ENCODE assay signal across 16 cellular contexts in genomic region chr10:11401314-11402222, GRCh38.
DNase-seq lines count a peak whose midpoint lies in the region; ATAC-seq and TF ChIP-seq lines count a peak whose summit lies in the region.
"Had no signal": no experiment of that assay in that cellular context is flagged by ENCODE, and none has a peak within 500 bp of the region (broad histone marks: within the 10 kb centered on the region; RNA-seq: fewer than 3 reads in every experiment).

No MANE protein-coding gene starts in this region.

- peak overlapping the region; percentile 19 for H3K27ac Mint-ChIP-seq in activated CD4-positive, alpha-beta memory T cell treated with anti-CD3 and anti-CD28 coated beads for 36 hours
- peak overlapping the region; percentile 84 for H3K27ac Mint-ChIP-seq in endodermal cell
- H3K27ac Mint-ChIP-seq in stimulated activated naive CD8-positive, alpha-beta T cell treated with anti-CD3 and anti-CD28 coated beads, Interleukin-15, Interleukin-2, amounts not matched to agents 100 ng/mL and 50 ng/mL, for 24 hours: peak overlapping the region; percentile 49
- H3K27ac Mint-ChIP-seq: memory B cell had no signal

- DNase-seq in activated effector memory CD4-positive, alpha-beta T cell treated with Interleukin-2 at 50 U/mL for 16 hours: peak; percentile 9
- DNase-seq in activated effector memory CD4-positive, alpha-beta T cell treated with anti-CD3 and anti-CD28 coated beads, Interleukin-2, amount 50 U/mL, for 16 hours: no peak
- DNase-seq in activated CD4-positive, alpha-beta memory T cell treated with anti-CD3 and anti-CD28 coated beads for 36 hours: peak; percentile 36
- peak; percentile 55 for DNase-seq in endodermal cell
- DNase-seq in NCI-H1930 (lab: John Stamatoyannopoulos, UW): no peak
- DNase-seq in mesenteric fat pad (ENCODE audit: low spot score): no peak
- DNase-seq: DMS53, MG63, NCI-H2029 treated with DMSO at 0.1 percent for 48 hours, Right ventricle myocardium superior, T-helper 9 cell, testis had no signal

- peaks cover 4% of the 10 kb centered on the region for H3K36me3 Mint-ChIP-seq in activated CD4-positive, alpha-beta memory T cell treated with anti-CD3 and anti-CD28 coated beads for 36 hours
- H3K36me3 Mint-ChIP-seq in endodermal cell (ENCODE audit: low read depth): no peaks in the 10 kb centered on the region
- no peaks in the 10 kb centered on the region for H3K36me3 Mint-ChIP-seq in stimulated activated naive CD8-positive, alpha-beta T cell treated with anti-CD3 and anti-CD28 coated beads, Interleukin-15, Interleukin-2, amounts not matched to agents 100 ng/mL and 50 ng/mL, for 24 hours (ENCODE audit: low read depth)

- H3K9ac ChIP-seq in endodermal cell (ENCODE audit: extremely low read depth, low read length, poor library complexity, severe bottlenecking): no peak overlapping the region
- H3K9ac ChIP-seq: parathyroid adenoma had no signal

- peak overlapping the region; percentile 38 for H3K27ac ChIP-seq in endodermal cell (ENCODE audit: low read depth, low read length)
- H3K27ac ChIP-seq: parathyroid adenoma, testis had no signal

- POLR2A ChIA-PET in activated CD4-positive, alpha-beta memory T cell treated with anti-CD3 and anti-CD28 coated beads for 36 hours (lab: Charles Lee): no interaction called here

- peaks cover 4% of the 10 kb centered on the region for H3K9me3 ChIP-seq in endodermal cell (ENCODE audit: control insufficient read depth, low read length)
- H3K9me3 ChIP-seq: testis had no signal

- H3K4me3 Mint-ChIP-seq in activated CD4-positive, alpha-beta memory T cell treated with anti-CD3 and anti-CD28 coated beads for 36 hours: no peak overlapping the region
- no peak overlapping the region for H3K4me3 Mint-ChIP-seq in endodermal cell
- H3K4me3 Mint-ChIP-seq in stimulated activated naive CD8-positive, alpha-beta T cell treated with anti-CD3 and anti-CD28 coated beads, Interleukin-15, Interleukin-2, amounts not matched to agents 100 ng/mL and 50 ng/mL, for 24 hours: no peak overlapping the region
- H3K4me3 Mint-ChIP-seq: memory B cell had no signal

- peaks cover 7% of the 10 kb centered on the region for H3K4me1 ChIP-seq in endodermal cell (ENCODE audit: control insufficient read depth, insufficient read depth, low read length)
- H3K4me1 ChIP-seq: parathyroid adenoma, testis had no signal

- WGBS in endodermal cell (ENCODE audit: insufficient coverage in 1 of 2, insufficient read length in 1 of 2), 2 experiments: 62 to 81% methylated on average over 6 to 16 of the region's 16 CpGs

- no peak for ATAC-seq in GM18861 (IDR thresholded peaks at IDR 0.05; ENCODE audit: unreplicated experiment)

- H3K4me1 Mint-ChIP-seq in activated CD4-positive, alpha-beta memory T cell treated with anti-CD3 and anti-CD28 coated beads for 36 hours (ENCODE audit: low read depth): peaks cover 39% of the 10 kb centered on the region
- peaks cover 6% of the 10 kb centered on the region for H3K4me1 Mint-ChIP-seq in endodermal cell
- H3K4me1 Mint-ChIP-seq in stimulated activated naive CD8-positive, alpha-beta T cell treated with anti-CD3 and anti-CD28 coated beads, Interleukin-15, Interleukin-2, amounts not matched to agents 100 ng/mL and 50 ng/mL, for 24 hours (ENCODE audit: low read depth): peaks cover 40% of the 10 kb centered on the region

- H3K9me3 Mint-ChIP-seq in activated CD4-positive, alpha-beta memory T cell treated with anti-CD3 and anti-CD28 coated beads for 36 hours: peaks cover 8% of the 10 kb centered on the region
- peaks cover 9% of the 10 kb centered on the region for H3K9me3 Mint-ChIP-seq in endodermal cell
- peaks cover 4% of the 10 kb centered on the region for H3K9me3 Mint-ChIP-seq in stimulated activated naive CD8-positive, alpha-beta T cell treated with anti-CD3 and anti-CD28 coated beads, Interleukin-15, Interleukin-2, amounts not matched to agents 100 ng/mL and 50 ng/mL, for 24 hours
- H3K9me3 Mint-ChIP-seq: memory B cell had no signal

- H3K27me3 Mint-ChIP-seq in activated CD4-positive, alpha-beta memory T cell treated with anti-CD3 and anti-CD28 coated beads for 36 hours: no peaks in the 10 kb centered on the region
- peaks cover 7% of the 10 kb centered on the region for H3K27me3 Mint-ChIP-seq in endodermal cell (ENCODE audit: insufficient read depth)
- no peaks in the 10 kb centered on the region for H3K27me3 Mint-ChIP-seq in stimulated activated naive CD8-positive, alpha-beta T cell treated with anti-CD3 and anti-CD28 coated beads, Interleukin-15, Interleukin-2, amounts not matched to agents 100 ng/mL and 50 ng/mL, for 24 hours
- H3K27me3 Mint-ChIP-seq: memory B cell had no signal

- no peaks in the 10 kb centered on the region for H3K36me3 ChIP-seq in endodermal cell (ENCODE audit: control insufficient read depth, insufficient read depth, low read length)
- H3K36me3 ChIP-seq: MG63 had no signal

- no peaks in the 10 kb centered on the region for H3K27me3 ChIP-seq in endodermal cell (ENCODE audit: control insufficient read depth, insufficient read depth, low read length, poor library complexity, severe bottlenecking)
- H3K27me3 ChIP-seq: MG63, testis had no signal

- H3K4me3 ChIP-seq in endodermal cell (ENCODE audit: low read length): no peak overlapping the region
- H3K4me3 ChIP-seq: MG63, testis had no signal

- no peak for TF ChIP-seq CTCF in endodermal cell (conservative IDR thresholded peaks at IDR 0.05)

- intact Hi-C loops in activated CD4-positive, alpha-beta memory T cell treated with anti-CD3 and anti-CD28 coated beads for 36 hours (cut with micrococcal nuclease): loop anchor here (2.0 kb wide), 3 partner anchors 39 to 251 kb away; no protein-coding TSS in a partner anchor

- CTCF ChIA-PET in activated CD4-positive, alpha-beta memory T cell treated with anti-CD3 and anti-CD28 coated beads for 36 hours (lab: Charles Lee): interaction anchor here (1.0 kb wide), 1 partner anchor 84 kb away, joined by 3 read pairs; no protein-coding TSS in a partner anchor

Comparison
In these comparisons a context has a peak if more than half of its experiments do, and no peak if none do; other contexts are left out.
1. DNase-seq: peak in activated effector memory CD4-positive, alpha-beta T cell treated with Interleukin-2 at 50 U/mL for 16 hours (single experiment), activated CD4-positive, alpha-beta memory T cell treated with anti-CD3 and anti-CD28 coated beads for 36 hours (single experiment) and endodermal cell (single experiment); none in activated effector memory CD4-positive, alpha-beta T cell treated with anti-CD3 and anti-CD28 coated beads, Interleukin-2, amount 50 U/mL, for 16 hours (single experiment), NCI-H1930 (0 of 2) and mesenteric fat pad (single experiment).
2. H3K27ac Mint-ChIP-seq: peak in every context shown above with its lines; median percentile 84 in endodermal cell; 49 in stimulated activated naive CD8-positive, alpha-beta T cell treated with anti-CD3 and anti-CD28 coated beads, Interleukin-15, Interleukin-2, amounts not matched to agents 100 ng/mL and 50 ng/mL, for 24 hours; 19 in activated CD4-positive, alpha-beta memory T cell treated with anti-CD3 and anti-CD28 coated beads for 36 hours.